8 cellular contexts compared by ENCODE assay signal in the genomic region with DNA sequence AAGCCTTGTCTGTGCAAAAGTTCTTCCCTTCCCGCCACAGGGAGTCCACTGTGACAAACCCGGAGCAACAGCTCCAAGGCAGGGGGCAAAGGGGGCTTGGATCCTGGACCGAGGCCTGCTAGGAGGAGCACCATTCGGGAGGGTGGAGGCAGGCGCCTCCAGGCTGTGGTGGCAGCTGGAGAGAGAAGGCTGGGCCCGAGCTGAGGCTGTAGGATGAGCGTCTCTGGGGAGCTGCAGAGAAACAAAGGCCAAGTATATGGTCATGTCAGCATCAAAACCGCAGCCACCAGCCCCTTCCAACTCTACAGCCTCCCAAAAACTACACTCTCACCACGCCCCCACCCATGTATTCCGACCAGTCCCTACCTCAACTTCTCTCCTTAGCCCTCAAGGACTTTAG. TPM values are rescaled to one million over a fixed set of nuclear protein-coding genes. Genes with fewer than 3 reads are reported as not detected.
DNase-seq lines count a peak whose midpoint lies in the region; ATAC-seq and TF ChIP-seq lines count a peak whose summit lies in the region.

No MANE protein-coding gene starts in this region.

- H3K27ac ChIP-seq in CD4-positive, CD25-positive, alpha-beta regulatory T cell (ENCODE audit: insufficient read depth, low read length, poor library complexity, severe bottlenecking) = peak overlapping the region; percentile 99
- H3K27ac ChIP-seq in PC-3 (ENCODE audit: low read length) (peak overlapping the region; percentile 85), neural progenitor cell (no peak overlapping the region)

- ATAC-seq in CD4-positive, CD25-positive, alpha-beta regulatory T cell (ENCODE audit: low read depth in 2 of 2) = no peak
- ATAC-seq in PC-3 (no peak), GM19467 (IDR thresholded peaks at IDR 0.05; ENCODE audit: unreplicated experiment) (no peak)

- BruUV-seq in PC-3 (replicated peaks; lab: Mats Ljungman, UMichigan) = no TSS peak

- peaks cover 59% of the 10 kb centered on the region for H3K4me1 ChIP-seq in CD4-positive, CD25-positive, alpha-beta regulatory T cell (ENCODE audit: control insufficient read depth, insufficient read depth, low read length, poor library complexity, severe bottlenecking)
- H3K4me1 ChIP-seq in PC-3 (ENCODE audit: insufficient read depth, low read length) = peaks cover 66% of the 10 kb centered on the region
- H3K4me1 ChIP-seq in endocrine pancreas (ENCODE audit: control insufficient read depth, insufficient read depth, low read length) = peaks cover 11% of the 10 kb centered on the region
- H3K4me1 ChIP-seq in neural progenitor cell = peaks cover 14% of the 10 kb centered on the region

- no peaks in the 10 kb centered on the region for H4K20me1 ChIP-seq in PC-3 (ENCODE audit: low read length)
- peaks cover 6% of the 10 kb centered on the region for H4K20me1 ChIP-seq in neural progenitor cell (ENCODE audit: low read depth)

- peaks cover 4 to 70% (median 50%) of the 10 kb centered on the region in 4 donors for H3K4me1 Mint-ChIP-seq in CD4-positive, CD25-positive, alpha-beta regulatory T cell
- peaks cover 30% of the 10 kb centered on the region for H3K4me1 Mint-ChIP-seq in neural progenitor cell

- peak overlapping the region; percentile 96 for H3K4me3 ChIP-seq in CD4-positive, CD25-positive, alpha-beta regulatory T cell (ENCODE audit: low read depth, low read length)
- peak overlapping the region; percentile 73 for H3K4me3 ChIP-seq in PC-3 (ENCODE audit: low read length)
- peak overlapping the region; percentile 65 for H3K4me3 ChIP-seq in endocrine pancreas (ENCODE audit: control insufficient read depth, insufficient read depth, low read length)
- peak overlapping the region; percentile 86 for H3K4me3 ChIP-seq in neural progenitor cell

- no peaks in the 10 kb centered on the region for H3K9me3 ChIP-seq in CD4-positive, CD25-positive, alpha-beta regulatory T cell (ENCODE audit: control insufficient read depth in 2 of 2, low read length in 2 of 2)
- no peaks in the 10 kb centered on the region for H3K9me3 ChIP-seq in PC-3 (ENCODE audit: low read length)
- no peaks in the 10 kb centered on the region for H3K9me3 ChIP-seq in endocrine pancreas (ENCODE audit: control insufficient read depth, low read length)
- H3K9me3 ChIP-seq in neural progenitor cell (ENCODE audit: low read depth) = no peaks in the 10 kb centered on the region

- H3K79me2 ChIP-seq in PC-3 (ENCODE audit: low read length) (peaks cover 53% of the 10 kb centered on the region), neural progenitor cell (ENCODE audit: low read depth) (peaks cover 54% of the 10 kb centered on the region)

- DNase-seq in CD4-positive, CD25-positive, alpha-beta regulatory T cell = no peak
- DNase-seq in PC-3 (no peak), neural progenitor cell (ENCODE audit: low spot score) (no peak), H4 (ENCODE audit: low spot score) (no peak), HCEC 1CT (no peak), NCI-H1930 (lab: John Stamatoyannopoulos, UW) (no peak)

- TF ChIP-seq CTCF in PC-3 (conservative IDR thresholded peaks at IDR 0.05; ENCODE audit: low read depth, low read length) (no peak), neural progenitor cell (IDR thresholded peaks at IDR 0.05) (no peak)

- H3K27me3 Mint-ChIP-seq in CD4-positive, CD25-positive, alpha-beta regulatory T cell = peaks cover 8% of the 10 kb centered on the region
- H3K27me3 Mint-ChIP-seq in neural progenitor cell (ENCODE audit: insufficient read depth, low read depth) = no peaks in the 10 kb centered on the region

- H3K36me3 ChIP-seq in CD4-positive, CD25-positive, alpha-beta regulatory T cell (ENCODE audit: control insufficient read depth, insufficient read depth, low read length) = peaks cover 26% of the 10 kb centered on the region
- H3K36me3 ChIP-seq in PC-3 (ENCODE audit: low read depth, low read length) = peaks cover 19% of the 10 kb centered on the region
- no peaks in the 10 kb centered on the region for H3K36me3 ChIP-seq in endocrine pancreas (ENCODE audit: control insufficient read depth, insufficient read depth, low read length)
- H3K36me3 ChIP-seq in neural progenitor cell = no peaks in the 10 kb centered on the region

- POLR2A ChIA-PET in PC-3 (lab: Charles Lee; ENCODE audit: unreplicated experiment) = interaction anchor here (0.6 to 2.4 kb wide), 3 partner anchors 13 to 1615 kb away, joined by 6 to 53 read pairs (median 14); partner anchors contain the start of gene ZNF672

- H3K4me3 Mint-ChIP-seq in CD4-positive, CD25-positive, alpha-beta regulatory T cell = peak overlapping the region; percentile 95 to 99 (median 98)
- peak overlapping the region; percentile 93 for H3K4me3 Mint-ChIP-seq in neural progenitor cell

- no peaks in the 10 kb centered on the region for H3K27me3 ChIP-seq in CD4-positive, CD25-positive, alpha-beta regulatory T cell (ENCODE audit: control insufficient read depth, insufficient read depth, low read length)
- H3K27me3 ChIP-seq in PC-3 (ENCODE audit: low read length) (no peaks in the 10 kb centered on the region), endocrine pancreas (ENCODE audit: control insufficient read depth, insufficient read depth, low read length) (no peaks in the 10 kb centered on the region), neural progenitor cell (no peaks in the 10 kb centered on the region)

- H2AFZ ChIP-seq in PC-3 (ENCODE audit: low read length) (peak overlapping the region; percentile 95), neural progenitor cell (replicated peaks) (no peak overlapping the region)

- peak overlapping the region; percentile 88 for H3K4me2 ChIP-seq in PC-3 (ENCODE audit: low read length)
- H3K4me2 ChIP-seq in neural progenitor cell = peak overlapping the region; percentile 89

- H3K9ac ChIP-seq in PC-3 (ENCODE audit: low read length) (peak overlapping the region; percentile 80), endocrine pancreas (ENCODE audit: control insufficient read depth, insufficient read depth, low read length) (peak overlapping the region; percentile 90), neural progenitor cell (peak overlapping the region; percentile 70)

- H3F3A ChIP-seq in PC-3 (ENCODE audit: low read length, unreplicated experiment) = peaks cover 5% of the 10 kb centered on the region
- peaks cover 7% of the 10 kb centered on the region for H3F3A ChIP-seq in neural progenitor cell (ENCODE audit: low read depth)

- H3K36me3 Mint-ChIP-seq in CD4-positive, CD25-positive, alpha-beta regulatory T cell = peaks cover 32% of the 10 kb centered on the region
- peaks cover 6% of the 10 kb centered on the region for H3K36me3 Mint-ChIP-seq in neural progenitor cell

- H3K27ac Mint-ChIP-seq in CD4-positive, CD25-positive, alpha-beta regulatory T cell = peak overlapping the region; percentile 98 to 99 (median 99)
- H3K27ac Mint-ChIP-seq in neural progenitor cell = peak overlapping the region; percentile 99

- CTCF ChIA-PET in PC-3 (lab: Charles Lee) = interaction anchor here (0.6 to 1.8 kb wide), 4 partner anchors 13 to 101 kb away, joined by 5 to 12 read pairs (median 12); partner anchors contain the start of genes ZNF672 and ZNF692

- intact Hi-C loops in PC-3 (cut with micrococcal nuclease) = no loop called here

- no peaks in the 10 kb centered on the region for H3K9me2 ChIP-seq in PC-3 (replicated peaks; ENCODE audit: low read length)

- peaks cover 0 to 1% (median 0%) of the 10 kb centered on the region in 7 donors for H3K9me3 Mint-ChIP-seq in CD4-positive, CD25-positive, alpha-beta regulatory T cell
- H3K9me3 Mint-ChIP-seq in neural progenitor cell = no peaks in the 10 kb centered on the region

RNA-seq across cellular contexts. Expression of gene SH3BP5L, which starts 0.6 kb away (rescaled TPM):
- 18.3 TPM for total RNA-seq in CD4-positive, CD25-positive, alpha-beta regulatory T cell
- 1 to 10 TPM; 2.2 to 6.5 (median 4.5) TPM for polyA plus RNA-seq in CD4-positive, CD25-positive, alpha-beta regulatory T cell
- total RNA-seq in PC-3 (2014; rRNA removed) (63.5 and 70.6 TPM in 2 replicates), neural progenitor cell (ENCODE audit: low replicate concordance) (9.6 and 30.8 TPM in 2 replicates)
- 9.1 and 10.0 TPM in 2 replicates for total RNA-seq in H4 (2014; rRNA removed; shearing (Covaris generic))

RNA-seq across cellular contexts. Expression of gene ZNF672, which starts 12.9 kb away (rescaled TPM):
- total RNA-seq in CD4-positive, CD25-positive, alpha-beta regulatory T cell = 39.1 TPM
- polyA plus RNA-seq in CD4-positive, CD25-positive, alpha-beta regulatory T cell = 10 to 100 TPM; 24.8 to 33.3 (median 27.5) TPM
- total RNA-seq in PC-3 (2014; rRNA removed) (83.9 and 89.4 TPM in 2 replicates), neural progenitor cell (ENCODE audit: low replicate concordance) (16.9 and 35.5 TPM in 2 replicates)
- total RNA-seq in H4 (2014; rRNA removed; shearing (Covaris generic)) = 14.4 and 14.7 TPM in 2 replicates

RNA-seq across cellular contexts. Expression of gene ZNF692, which starts 33.7 kb away (rescaled TPM):
- 50.6 TPM for total RNA-seq in CD4-positive, CD25-positive, alpha-beta regulatory T cell
- polyA plus RNA-seq in CD4-positive, CD25-positive, alpha-beta regulatory T cell = 1 to 10 TPM; 6.0 to 9.8 (median 7.2) TPM
- total RNA-seq in PC-3 (2014; rRNA removed) = 71.9 and 85.4 TPM in 2 replicates
- total RNA-seq in neural progenitor cell (ENCODE audit: low replicate concordance) = 37.8 and 84.9 TPM in 2 replicates
- 5.2 and 5.3 TPM in 2 replicates for total RNA-seq in H4 (2014; rRNA removed; shearing (Covaris generic))
